18 cellular contexts compared by ENCODE assay signal in genomic region chr13:40960721-40961120, GRCh38. TPM values are rescaled to one million over a fixed set of nuclear protein-coding genes. Genes with fewer than 3 reads are reported as not detected.
DNase-seq lines count a peak whose midpoint lies in the region; ATAC-seq and TF ChIP-seq lines count a peak whose summit lies in the region.
"Had no signal": no experiment of that assay in that cellular context is flagged by ENCODE, and none has a peak within 500 bp of the region (broad histone marks: within the 10 kb centered on the region; RNA-seq: fewer than 3 reads in every experiment).

No MANE protein-coding gene starts in this region.

- H3K79me2 ChIP-seq in OCI-LY1 (ENCODE audit: insufficient read depth, low read length) (peaks cover 79% of the 10 kb centered on the region), mesendoderm (ENCODE audit: control insufficient read depth, insufficient read depth, low read length) (no peaks in the 10 kb centered on the region)

- WGBS in mesendoderm (ENCODE audit: extremely low coverage, insufficient coverage, low lambda C conversion rate), result no CpG with 5 or more reads among the region's 3 CpGs

- H3F3A ChIP-seq in OCI-LY1 (ENCODE audit: insufficient read depth, low read length), result no peaks in the 10 kb centered on the region; the same call in 1 of the 2 replicates

- ATAC-seq in GM19035 (IDR thresholded peaks at IDR 0.05; ENCODE audit: unreplicated experiment), result no peak
- ATAC-seq: stimulated activated naive CD8-positive, alpha-beta T cell treated with anti-CD3 and anti-CD28 coated beads, Interleukin-15, amount 100 ng/mL, for 72 hours had no signal

- H4K20me1 ChIP-seq in BLaER1 (peaks cover 91% of the 10 kb centered on the region), OCI-LY1 (ENCODE audit: insufficient read depth, low read length) (peaks cover 2% of the 10 kb centered on the region; the same call in 1 of the 2 replicates)

- no peaks in the 10 kb centered on the region for H3K9me2 ChIP-seq in OCI-LY1 (ENCODE audit: low read depth, low read length)

- no peaks in the 10 kb centered on the region for H3K4me1 Mint-ChIP-seq in mesothelial cell of epicardium

- H2AFZ ChIP-seq in OCI-LY1 (ENCODE audit: low read length), result no peak overlapping the region

- no peaks in the 10 kb centered on the region for H3K27me3 Mint-ChIP-seq in mesothelial cell of epicardium (ENCODE audit: low read depth)
- H3K27me3 Mint-ChIP-seq: activated CD8-positive, alpha-beta memory T cell treated with anti-CD3 and anti-CD28 coated beads, Interleukin-2, amount 10 ng/mL, durations not matched to agents 7 days and 5 days; stimulated activated naive CD8-positive, alpha-beta T cell treated with anti-CD3 and anti-CD28 coated beads, Interleukin-15, amount 100 ng/mL, for 72 hours had no signal

- H3K4me3 Mint-ChIP-seq in mesothelial cell of epicardium, result no peak overlapping the region
- H3K4me3 Mint-ChIP-seq: activated CD8-positive, alpha-beta memory T cell treated with anti-CD3 and anti-CD28 coated beads, Interleukin-2, amount 10 ng/mL, durations not matched to agents 7 days and 5 days had no signal

- no peak overlapping the region for H2BK15ac ChIP-seq in mesendoderm (replicated peaks; ENCODE audit: low read depth)

- peaks cover 29% of the 10 kb centered on the region for H3K36me3 Mint-ChIP-seq in mesothelial cell of epicardium

- peaks cover 6% of the 10 kb centered on the region for H3K9me3 Mint-ChIP-seq in mesothelial cell of epicardium
- H3K9me3 Mint-ChIP-seq: stimulated activated naive CD8-positive, alpha-beta T cell treated with anti-CD3 and anti-CD28 coated beads, Interleukin-15, amount 100 ng/mL, for 72 hours had no signal

- H3K4me1 ChIP-seq in BLaER1 (peaks cover 49% of the 10 kb centered on the region), OCI-LY1 (ENCODE audit: insufficient read depth, low read length, severe bottlenecking) (peaks cover 48% of the 10 kb centered on the region), mesendoderm (ENCODE audit: control insufficient read depth, low read depth, low read length) (no peaks in the 10 kb centered on the region)

- H2BK5ac ChIP-seq in mesendoderm (ENCODE audit: low read length), result no peak overlapping the region

- H3K4me3 ChIP-seq in BLaER1, result no peak overlapping the region
- no peak overlapping the region for H3K4me3 ChIP-seq in OCI-LY1 (ENCODE audit: low read depth, low read length, poor library complexity, severe bottlenecking)
- H3K4me3 ChIP-seq in mesendoderm (ENCODE audit: low read length), result no peak overlapping the region
- H3K4me3 ChIP-seq: breast epithelium, coronary artery, smooth muscle cell, tibial artery had no signal

- H3K4ac ChIP-seq in mesendoderm (ENCODE audit: low read depth, low read length), result no peak overlapping the region

- H3K27me3 ChIP-seq in BLaER1, result no peaks in the 10 kb centered on the region
- H3K27me3 ChIP-seq in OCI-LY1 (ENCODE audit: insufficient read depth, low read length), result no peaks in the 10 kb centered on the region
- H3K27me3 ChIP-seq in mesendoderm (ENCODE audit: insufficient read depth, low read length, poor library complexity), result no peaks in the 10 kb centered on the region
- H3K27me3 ChIP-seq: breast epithelium, tibial artery had no signal

- H4K5ac ChIP-seq in mesendoderm (ENCODE audit: low read length), result no peak overlapping the region

- no peak overlapping the region for H3K56ac ChIP-seq in mesendoderm (ENCODE audit: low read length)

- 0 out of 2 replicates have a peak, but pooled peaks cover 5% of the 10 kb centered on the region for H3K9me3 ChIP-seq in BLaER1
- no peaks in the 10 kb centered on the region for H3K9me3 ChIP-seq in OCI-LY1 (ENCODE audit: low read length)
- H3K9me3 ChIP-seq: breast epithelium, tibial artery had no signal

- H3K27ac ChIP-seq in BLaER1 (peak overlapping the region; percentile 60; the same call in 1 of the 2 replicates), OCI-LY1 (ENCODE audit: low read depth, low read length, poor library complexity, severe bottlenecking) (peak overlapping the region; percentile 59), mesendoderm (ENCODE audit: low read depth, low read length) (no peak overlapping the region)
- H3K27ac ChIP-seq: breast epithelium, coronary artery, tibial artery had no signal

- H3K79me1 ChIP-seq in mesendoderm (ENCODE audit: low read length), result no peaks in the 10 kb centered on the region

- no peak overlapping the region for H3K18ac ChIP-seq in mesendoderm (ENCODE audit: low read length)

- peaks cover 87% of the 10 kb centered on the region for H3K36me3 ChIP-seq in BLaER1
- H3K36me3 ChIP-seq in OCI-LY1 (ENCODE audit: insufficient read depth, low read length), result peaks cover 73% of the 10 kb centered on the region
- no peaks in the 10 kb centered on the region for H3K36me3 ChIP-seq in mesendoderm (ENCODE audit: control insufficient read depth, insufficient read depth, low read length)

- peak; percentile 59 for DNase-seq in CD1c-positive myeloid dendritic cell (ENCODE audit: extremely low spot score)
- no peak for DNase-seq in mesothelial cell of epicardium (ENCODE audit: low spot score in 2 of 2, unreplicated experiment in 2 of 2)
- no peak for DNase-seq in mesendoderm
- DNase-seq in activated gamma-delta T cell (lab: John Stamatoyannopoulos, UW), result no peak
- DNase-seq: activated CD8-positive, alpha-beta memory T cell treated with anti-CD3 and anti-CD28 coated beads, Interleukin-2, amount 10 ng/mL, durations not matched to agents 7 days and 5 days; NCI-H1417 treated with DMSO at 0.1 percent for 48 hours; NCI-H510A treated with DMSO at 0.1 percent for 48 hours; occipital lobe; stimulated activated CD4-positive, alpha-beta T cell treated with anti-CD3 and anti-CD28 coated beads, Interleukin-2, amount 100 ng/mL, for 48 hours; stimulated activated naive CD8-positive, alpha-beta T cell treated with anti-CD3 and anti-CD28 coated beads, Interleukin-15, amount 100 ng/mL, for 72 hours; T1000; tibial artery had no signal

- H2BK120ac ChIP-seq in mesendoderm (ENCODE audit: low read depth, low read length), result no peak overlapping the region

- no peak overlapping the region for H2AK5ac ChIP-seq in mesendoderm (ENCODE audit: low read length)

- no peak for TF ChIP-seq CTCF in OCI-LY1 (IDR thresholded peaks at IDR 0.05; ENCODE audit: low read length)
- no peak for TF ChIP-seq CTCF in mesothelial cell of epicardium (IDR thresholded peaks at IDR 0.05; ENCODE audit: unreplicated experiment)

- H3K23ac ChIP-seq in mesendoderm (ENCODE audit: low read length), result no peak overlapping the region

- peak overlapping the region; percentile 30 for H3K27ac Mint-ChIP-seq in mesothelial cell of epicardium

- H3K4me2 ChIP-seq in BLaER1, result peak overlapping the region; percentile 49; the same call in 1 of the 2 replicates
- H3K4me2 ChIP-seq in OCI-LY1 (ENCODE audit: low read length), result no peak overlapping the region
- H3K4me2 ChIP-seq in mesendoderm (ENCODE audit: low read length), result no peak overlapping the region
- H3K4me2 ChIP-seq: smooth muscle cell had no signal

- H3K9ac ChIP-seq in BLaER1 (no peak overlapping the region), OCI-LY1 (ENCODE audit: low read length) (no peak overlapping the region), mesendoderm (ENCODE audit: low read length) (no peak overlapping the region)

- H4K8ac ChIP-seq in mesendoderm (ENCODE audit: low read depth, low read length), result no peak overlapping the region

RNA-seq across cellular contexts. Expression of gene ELF1, which starts 58.4 kb away (rescaled TPM):
- total RNA-seq in mesothelial cell of epicardium, result 76.9 to 78.0 TPM (median 77.4 TPM) in 3 replicates
- 13.8 TPM for polyA plus RNA-seq in mesendoderm (2013, experiment 1 of 2)
- 14.7 TPM for polyA plus RNA-seq in mesendoderm (2013, experiment 2 of 2)
